ENCODE assay signal across 20 cellular contexts in genomic region chr20:62462976-62463592, GRCh38. TPM values are rescaled to one million over a fixed set of nuclear protein-coding genes. Genes with fewer than 3 reads are reported as not detected.
A peak's percentile ranks its signal among the peaks of the same experiment; 100 is the strongest.
DNase-seq lines count a peak whose midpoint lies in the region; ATAC-seq and TF ChIP-seq lines count a peak whose summit lies in the region.
"Had no signal": no experiment of that assay in that cellular context is flagged by ENCODE, and none has a peak within 500 bp of the region (broad histone marks: within the 10 kb centered on the region; RNA-seq: fewer than 3 reads in every experiment).

No MANE protein-coding gene starts in this region.

- peak; percentile 55 for ATAC-seq in stimulated activated naive CD8-positive, alpha-beta T cell treated with anti-CD3 and anti-CD28 coated beads, Interleukin-15, amount 100 ng/mL, for 72 hours
- ATAC-seq in stimulated activated naive CD8-positive, alpha-beta T cell treated with anti-CD3 and anti-CD28 coated beads, Interleukin-15, Interleukin-2, amounts not matched to agents 100 U/mL and 50 U/mL, for 24 hours, result no peak
- peak; percentile 24 for ATAC-seq in stimulated activated memory B cell treated with anti-CD40 and anti-IgM and Interleukin-4, amounts not matched to agents 10 μg/mL and 1 μg/mL and 100 μg/mL, for 72 hours
- ATAC-seq: A549, GM12878, GM23338 had no signal

- H3K4me1 Mint-ChIP-seq in stimulated activated naive CD8-positive, alpha-beta T cell treated with anti-CD3 and anti-CD28 coated beads, Interleukin-15, amount 100 ng/mL, for 72 hours, result no peaks in the 10 kb centered on the region
- peaks cover 24% of the 10 kb centered on the region for H3K4me1 Mint-ChIP-seq in mesothelial cell of epicardium
- H3K4me1 Mint-ChIP-seq in stimulated activated memory B cell treated with anti-CD40 and anti-IgM and Interleukin-4, amounts not matched to agents 10 μg/mL and 1 μg/mL and 100 μg/mL, for 72 hours, result no peaks in the 10 kb centered on the region
- H3K4me1 Mint-ChIP-seq: CD14-positive monocyte; CD8-positive, alpha-beta memory T cell had no signal

- no peaks in the 10 kb centered on the region for H3K36me3 Mint-ChIP-seq in mesothelial cell of epicardium
- no peaks in the 10 kb centered on the region for H3K36me3 Mint-ChIP-seq in stimulated activated memory B cell treated with anti-CD40 and anti-IgM and Interleukin-4, amounts not matched to agents 10 μg/mL and 1 μg/mL and 100 μg/mL, for 72 hours
- H3K36me3 Mint-ChIP-seq: CD14-positive monocyte; CD8-positive, alpha-beta memory T cell had no signal

- H3K27ac Mint-ChIP-seq in stimulated activated naive CD8-positive, alpha-beta T cell treated with anti-CD3 and anti-CD28 coated beads, Interleukin-15, amount 100 ng/mL, for 72 hours, result no peak overlapping the region
- H3K27ac Mint-ChIP-seq in mesothelial cell of epicardium, result peak overlapping the region; percentile 50
- H3K27ac Mint-ChIP-seq in stimulated activated memory B cell treated with anti-CD40 and anti-IgM and Interleukin-4, amounts not matched to agents 10 μg/mL and 1 μg/mL and 100 μg/mL, for 72 hours, result no peak overlapping the region
- H3K27ac Mint-ChIP-seq: CD4-positive, alpha-beta T cell; CD8-positive, alpha-beta memory T cell; GM23338 had no signal

- no peak for DNase-seq in stimulated activated naive CD8-positive, alpha-beta T cell treated with anti-CD3 and anti-CD28 coated beads, Interleukin-15, amount 100 ng/mL, for 72 hours
- DNase-seq in stimulated activated naive CD8-positive, alpha-beta T cell treated with anti-CD3 and anti-CD28 coated beads, Interleukin-15, Interleukin-2, amounts not matched to agents 100 U/mL and 50 U/mL, for 24 hours, result no peak
- DNase-seq in mesothelial cell of epicardium (ENCODE audit: low spot score in 2 of 2, unreplicated experiment in 2 of 2) (no peak), GOT3 (lab: John Stamatoyannopoulos, UW) (no peak)
- no peak for DNase-seq in activated effector memory CD4-positive, alpha-beta T cell treated with Interleukin-2 at 50 U/mL for 16 hours
- DNase-seq: 8988T; ACHN; AML-193; BE2C; CD4-positive, alpha-beta T cell; CD8-positive, alpha-beta memory T cell; DMS 273 treated with DMSO at 0.1 percent for 48 hours; DMS79; EL; GDM1 had no signal

- H3K4me3 Mint-ChIP-seq in stimulated activated naive CD8-positive, alpha-beta T cell treated with anti-CD3 and anti-CD28 coated beads, Interleukin-15, amount 100 ng/mL, for 72 hours, result no peak overlapping the region
- no peak overlapping the region for H3K4me3 Mint-ChIP-seq in mesothelial cell of epicardium
- no peak overlapping the region for H3K4me3 Mint-ChIP-seq in stimulated activated memory B cell treated with anti-CD40 and anti-IgM and Interleukin-4, amounts not matched to agents 10 μg/mL and 1 μg/mL and 100 μg/mL, for 72 hours
- H3K4me3 Mint-ChIP-seq: CD14-positive monocyte; CD4-positive, alpha-beta T cell; CD8-positive, alpha-beta memory T cell; GM23338 had no signal

- H3K27me3 Mint-ChIP-seq in stimulated activated naive CD8-positive, alpha-beta T cell treated with anti-CD3 and anti-CD28 coated beads, Interleukin-15, amount 100 ng/mL, for 72 hours, result peaks cover 14% of the 10 kb centered on the region
- H3K27me3 Mint-ChIP-seq in mesothelial cell of epicardium (ENCODE audit: low read depth), result no peaks in the 10 kb centered on the region
- peaks cover 62% of the 10 kb centered on the region for H3K27me3 Mint-ChIP-seq in stimulated activated memory B cell treated with anti-CD40 and anti-IgM and Interleukin-4, amounts not matched to agents 10 μg/mL and 1 μg/mL and 100 μg/mL, for 72 hours

- H3K9me3 Mint-ChIP-seq in stimulated activated naive CD8-positive, alpha-beta T cell treated with anti-CD3 and anti-CD28 coated beads, Interleukin-15, amount 100 ng/mL, for 72 hours, result no peaks in the 10 kb centered on the region
- no peaks in the 10 kb centered on the region for H3K9me3 Mint-ChIP-seq in mesothelial cell of epicardium
- H3K9me3 Mint-ChIP-seq in stimulated activated memory B cell treated with anti-CD40 and anti-IgM and Interleukin-4, amounts not matched to agents 10 μg/mL and 1 μg/mL and 100 μg/mL, for 72 hours, result no peaks in the 10 kb centered on the region
- H3K9me3 Mint-ChIP-seq: CD14-positive monocyte; CD4-positive, alpha-beta T cell; CD8-positive, alpha-beta memory T cell; GM23338 had no signal

- no peak for TF ChIP-seq CTCF in mesothelial cell of epicardium (IDR thresholded peaks at IDR 0.05; ENCODE audit: unreplicated experiment)

RNA-seq across cellular contexts. Expression of gene GATA5, which starts 12.7 kb away (rescaled TPM):
- 26.0 to 30.0 TPM (median 27.5 TPM) in 3 replicates for total RNA-seq in mesothelial cell of epicardium
- total RNA-seq: CD4-positive, alpha-beta T cell; CD8-positive, alpha-beta memory T cell; GM12878 had no signal

RNA-seq across cellular contexts. Expression of gene RBBP8NL, which starts 35.7 kb away (rescaled TPM):
- 12.3 to 13.5 TPM (median 12.6 TPM) in 3 replicates for total RNA-seq in mesothelial cell of epicardium
- total RNA-seq: CD4-positive, alpha-beta T cell; CD8-positive, alpha-beta memory T cell; GM12878 had no signal

RNA-seq across cellular contexts. Expression of gene CABLES2, which starts 56.0 kb away (rescaled TPM):
- 22.8 to 23.7 TPM (median 23.6 TPM) in 3 replicates for total RNA-seq in mesothelial cell of epicardium
